In genomic region chr6:44039191-44039719, GRCh38 we compare ENCODE assay signal across 26 cellular contexts.
DNase-seq lines count a peak whose midpoint lies in the region; ATAC-seq, FAIRE-seq and TF ChIP-seq lines count a peak whose summit lies in the region.
"Had no signal": no experiment of that assay in that cellular context is flagged by ENCODE, and none has a peak within 500 bp of the region (broad histone marks: within the 10 kb centered on the region; RNA-seq: fewer than 3 reads in every experiment).

No MANE protein-coding gene starts in this region.

- H3K4me2 ChIP-seq in A549 (peak overlapping the region; percentile 23; the same call in 1 of the 3 replicates), PC-3 (ENCODE audit: low read length) (no peak overlapping the region), H1 (ENCODE audit: insufficient read depth in 1 of 2, low read depth in 2 of 2, low read length in 2 of 2) (no peak overlapping the region), neuronal stem cell (ENCODE audit: insufficient read depth, low read length, poor library complexity, severe bottlenecking) (no peak overlapping the region)
- H3K4me2 ChIP-seq: hepatocyte had no signal

- H4K20me1 ChIP-seq in PC-3 (ENCODE audit: low read length): no peaks in the 10 kb centered on the region
- H4K20me1 ChIP-seq in H1 (replicated peaks in 1 of 2; ENCODE audit: control insufficient read depth in 1 of 2, insufficient read depth in 2 of 2, low read length in 2 of 2): no peaks in the 10 kb centered on the region

- H3K18ac ChIP-seq in H1 (ENCODE audit: extremely low read depth, low read length) (peak overlapping the region; percentile 71; the same call in 1 of the 2 replicates), neuronal stem cell (ENCODE audit: low read length) (peak overlapping the region; percentile 72)

- peaks cover 13% of the 10 kb centered on the region for H3K4me1 Mint-ChIP-seq in activated CD8-positive, alpha-beta memory T cell treated with anti-CD3 and anti-CD28 coated beads, Interleukin-2, amount 10 ng/mL, durations not matched to agents 7 days and 5 days
- H3K4me1 Mint-ChIP-seq: central memory CD8-positive, alpha-beta T cell had no signal

- no peak overlapping the region for H3K14ac ChIP-seq in H1 (ENCODE audit: insufficient read length)
- H3K14ac ChIP-seq in neuronal stem cell (ENCODE audit: low read length): peak overlapping the region; percentile 32

- H3K23me2 ChIP-seq in H1 (ENCODE audit: low read depth, low read length): peaks cover 1% of the 10 kb centered on the region; the same call in 1 of the 2 replicates

- peaks cover under 1% of the 10 kb centered on the region; the same call in 1 of the 2 replicates for H3K79me1 ChIP-seq in H1 (ENCODE audit: low read depth, low read length)
- no peaks in the 10 kb centered on the region for H3K79me1 ChIP-seq in neuronal stem cell (ENCODE audit: low read depth, low read length)

- CTCF ChIA-PET in A549 (lab: Yijun Ruan, JAX) (interaction anchor here (0.6 to 1.3 kb wide), 4 partner anchors 16 to 869 kb away, joined by 3 to 4 read pairs (median 3); no protein-coding TSS in a partner anchor), PC-3 (lab: Charles Lee) (no interaction called here), H1 (lab: Charles Lee; ENCODE audit: partially characterized antibody) (interaction anchor here (0.5 to 3.1 kb wide), 11 partner anchors 7 to 278 kb away, joined by 3 to 19 read pairs (median 4); no protein-coding TSS in a partner anchor)
- CTCF ChIA-PET in activated CD8-positive, alpha-beta memory T cell treated with anti-CD3 and anti-CD28 coated beads, Interleukin-2, amount 10 ng/mL, durations not matched to agents 7 days and 5 days (lab: Charles Lee): no interaction called here

- DNase-seq in A549 (ENCODE audit: low read depth in 1 of 2, low spot score in 1 of 2) (no peak), PC-3 (no peak), H1 (ENCODE audit: low read depth in 1 of 2, low spot score in 2 of 2) (no peak), neuronal stem cell (ENCODE audit: low spot score) (no peak), GF-D8 (lab: John Stamatoyannopoulos, UW) (no peak), C1 segment of cervical spinal cord (lab: John Stamatoyannopoulos, UW) (no peak)
- no peak for DNase-seq in activated CD8-positive, alpha-beta memory T cell treated with anti-CD3 and anti-CD28 coated beads, Interleukin-2, amount 10 ng/mL, durations not matched to agents 7 days and 5 days
- DNase-seq: ACHN; activated B cell treated with CpG ODN at 0.5 μM for 24 hours; activated CD4-positive, alpha-beta memory T cell treated with anti-CD3 and anti-CD28 coated beads, Interleukin-2, amount 10 ng/mL, durations not matched to agents 7 days and 5 days; foreskin melanocyte; NCI-H1436 treated with DMSO at 0.1 percent for 48 hours; NCI-H510A treated with DMSO at 0.1 percent for 48 hours; psoas muscle; small intestine; stimulated activated CD4-positive, alpha-beta T cell treated with anti-CD3 and anti-CD28 coated beads, Interleukin-2, amount 100 ng/mL, for 48 hours; T1000 had no signal

- TF ChIP-seq EP300 in A549 (IDR thresholded peaks at IDR 0.05) (no peak), H1 (IDR thresholded peaks at IDR 0.05; ENCODE audit: borderline replicate concordance in 1 of 2, low read depth in 2 of 2, low read length in 2 of 2) (no peak)

- H4K8ac ChIP-seq in H1 (ENCODE audit: extremely low read depth, insufficient read depth, low read length) (no peak overlapping the region), neuronal stem cell (ENCODE audit: low read depth, low read length) (no peak overlapping the region)

- H3F3A ChIP-seq in PC-3 (ENCODE audit: low read length, unreplicated experiment): peaks cover 14% of the 10 kb centered on the region

- H2AK5ac ChIP-seq in H1 (ENCODE audit: low read depth, low read length) (no peak overlapping the region), neuronal stem cell (ENCODE audit: low read depth, low read length) (peak overlapping the region; percentile 84)

- H3K27me3 ChIP-seq in PC-3 (ENCODE audit: low read length) (no peaks in the 10 kb centered on the region), H1 (replicated peaks in 1 of 4; ENCODE audit: control insufficient read depth in 3 of 4, extremely low read depth in 1 of 4, insufficient read depth in 3 of 4, low read length in 3 of 4) (no peaks in the 10 kb centered on the region), neuronal stem cell (ENCODE audit: control insufficient read depth in 3 of 3, insufficient read depth in 3 of 3, low read depth in 1 of 3, low read length in 3 of 3) (peaks cover 0 to 7% (median 0%) of the 10 kb centered on the region in 3 experiments)
- H3K27me3 ChIP-seq: hepatocyte, tibial nerve had no signal

- H3K4ac ChIP-seq in H1 (replicated peaks; ENCODE audit: insufficient read length, low read depth, low read length): no peak overlapping the region
- H3K4ac ChIP-seq in neuronal stem cell (ENCODE audit: low read length): no peak overlapping the region

- no TSS peak for BruUV-seq in PC-3 (replicated peaks; lab: Mats Ljungman, UMichigan)

- no peak overlapping the region for H3K4me3 Mint-ChIP-seq in activated CD8-positive, alpha-beta memory T cell treated with anti-CD3 and anti-CD28 coated beads, Interleukin-2, amount 10 ng/mL, durations not matched to agents 7 days and 5 days
- H3K4me3 Mint-ChIP-seq: activated B cell treated with CpG ODN at 0.5 μM for 24 hours; activated CD4-positive, alpha-beta memory T cell treated with anti-CD3 and anti-CD28 coated beads, Interleukin-2, amount 10 ng/mL, durations not matched to agents 7 days and 5 days; central memory CD8-positive, alpha-beta T cell; stimulated activated naive CD8-positive, alpha-beta T cell treated with anti-CD3 and anti-CD28 coated beads, Interleukin-15, Interleukin-2, amounts not matched to agents 100 ng/mL and 50 ng/mL, for 24 hours had no signal

- H2AFZ ChIP-seq in PC-3 (ENCODE audit: low read length): no peak overlapping the region
- H2AFZ ChIP-seq in H1 (ENCODE audit: low read length): no peak overlapping the region
- H2AFZ ChIP-seq in neuronal stem cell (ENCODE audit: low read length): no peak overlapping the region
- H2AFZ ChIP-seq: hepatocyte had no signal

- H2BK20ac ChIP-seq in H1 (ENCODE audit: low read length): 0 out of 2 replicates have a peak overlapping the region, but pooled peaks have one; percentile 40

- no peak overlapping the region for H3K27ac Mint-ChIP-seq in activated CD8-positive, alpha-beta memory T cell treated with anti-CD3 and anti-CD28 coated beads, Interleukin-2, amount 10 ng/mL, durations not matched to agents 7 days and 5 days
- H3K27ac Mint-ChIP-seq: activated B cell treated with CpG ODN at 0.5 μM for 24 hours; activated CD4-positive, alpha-beta memory T cell treated with anti-CD3 and anti-CD28 coated beads, Interleukin-2, amount 10 ng/mL, durations not matched to agents 7 days and 5 days; stimulated activated naive CD8-positive, alpha-beta T cell treated with anti-CD3 and anti-CD28 coated beads, Interleukin-15, Interleukin-2, amounts not matched to agents 100 ng/mL and 50 ng/mL, for 24 hours had no signal

- H3K4me3 ChIP-seq in A549 (no peak overlapping the region), PC-3 (ENCODE audit: low read length) (no peak overlapping the region), H1 (ENCODE audit: extremely low read depth in 1 of 4, insufficient read depth in 2 of 4, low read depth in 3 of 4, low read length in 4 of 4) (no peak overlapping the region), neuronal stem cell (ENCODE audit: low read length in 2 of 2) (no peak overlapping the region)
- H3K4me3 ChIP-seq: hepatocyte, psoas muscle, tibial nerve had no signal

- POLR2A ChIA-PET in A549 (lab: Yijun Ruan, JAX): no interaction called here
- POLR2A ChIA-PET in PC-3 (lab: Charles Lee; ENCODE audit: unreplicated experiment): no interaction called here
- POLR2A ChIA-PET in H1 (lab: Charles Lee; ENCODE audit: partially characterized antibody): interaction anchor here (1.1 to 6.3 kb wide), 2 partner anchors 15 to 269 kb away, joined by 3 to 35 read pairs; no protein-coding TSS in a partner anchor

- H3K9me3 Mint-ChIP-seq in activated CD8-positive, alpha-beta memory T cell treated with anti-CD3 and anti-CD28 coated beads, Interleukin-2, amount 10 ng/mL, durations not matched to agents 7 days and 5 days (ENCODE audit: low read depth): no peaks in the 10 kb centered on the region
- H3K9me3 Mint-ChIP-seq: activated B cell treated with CpG ODN at 0.5 μM for 24 hours; activated CD4-positive, alpha-beta memory T cell treated with anti-CD3 and anti-CD28 coated beads, Interleukin-2, amount 10 ng/mL, durations not matched to agents 7 days and 5 days; central memory CD8-positive, alpha-beta T cell; stimulated activated naive CD8-positive, alpha-beta T cell treated with anti-CD3 and anti-CD28 coated beads, Interleukin-15, Interleukin-2, amounts not matched to agents 100 ng/mL and 50 ng/mL, for 24 hours had no signal

- H3K23ac ChIP-seq in H1 (ENCODE audit: insufficient read length) (no peak overlapping the region), neuronal stem cell (ENCODE audit: low read depth, low read length, poor library complexity) (peak overlapping the region; percentile 45)

- peak overlapping the region; percentile 95 to 98 for H3K27ac ChIP-seq in A549
- peak overlapping the region; percentile 9; the same call in 1 of the 2 replicates for H3K27ac ChIP-seq in PC-3 (ENCODE audit: low read length)
- no peak overlapping the region for H3K27ac ChIP-seq in H1 (ENCODE audit: low read depth, low read length)
- H3K27ac ChIP-seq in neuronal stem cell (replicated peaks; ENCODE audit: low read length): no peak overlapping the region
- H3K27ac ChIP-seq: C4-2B, hepatocyte, neutrophil, psoas muscle had no signal

- WGBS in A549 (ENCODE audit: missing lambda C conversion rate): 85% methylated on average over 5 of the region's 6 CpGs
- 71% methylated on average over 6 of the region's 6 CpGs; no CpG with 5 or more reads in 1 of the 2 experiments for WGBS in H1 (ENCODE audit: extremely low coverage in 1 of 2, insufficient coverage in 1 of 2, insufficient read length in 1 of 2, insufficient replicate concordance in 2 of 2, low coverage in 1 of 2, low lambda C conversion rate in 2 of 2, missing lambda C conversion rate in 1 of 2), 2 experiments
- WGBS in neuronal stem cell (ENCODE audit: extremely low coverage in 2 of 2, insufficient read length in 2 of 2, insufficient replicate concordance in 1 of 2), 2 donors: no CpG with 5 or more reads among the region's 6 CpGs

- FAIRE-seq in A549 (lab: Jason Lieb, UNC) (no peak), H1 (lab: Jason Lieb, UNC) (no peak)
- FAIRE-seq: D721Med, H54, small intestine had no signal

- no peak overlapping the region for H3K56ac ChIP-seq in H1 (replicated peaks; ENCODE audit: insufficient read length, low read depth, low read length)

- H3K36me3 ChIP-seq in PC-3 (ENCODE audit: low read depth, low read length) (no peaks in the 10 kb centered on the region), H1 (ENCODE audit: control insufficient read depth in 2 of 4, insufficient read depth in 4 of 4, low read length in 3 of 4) (no peaks in the 10 kb centered on the region), neuronal stem cell (replicated peaks in 1 of 2; ENCODE audit: control insufficient read depth in 2 of 2, insufficient read depth in 2 of 2, low read length in 2 of 2) (no peaks in the 10 kb centered on the region)
- H3K36me3 ChIP-seq: neutrophil, tibial nerve had no signal

- H3K9me2 ChIP-seq in PC-3 (replicated peaks; ENCODE audit: low read length): no peaks in the 10 kb centered on the region

- H3K9me3 ChIP-seq in A549 (no peaks in the 10 kb centered on the region), PC-3 (ENCODE audit: low read length) (no peaks in the 10 kb centered on the region), H1 (ENCODE audit: insufficient read depth in 2 of 2, low read depth in 1 of 2, low read length in 1 of 2) (no peaks in the 10 kb centered on the region), neuronal stem cell (replicated peaks in 1 of 2; ENCODE audit: control insufficient read depth in 2 of 2, insufficient read depth in 1 of 2, low read depth in 1 of 2, low read length in 2 of 2) (no peaks in the 10 kb centered on the region)
- H3K9me3 ChIP-seq: neutrophil, psoas muscle, tibial nerve had no signal

- H3K4me1 ChIP-seq in A549: peaks cover 83% of the 10 kb centered on the region
- peaks cover 81% of the 10 kb centered on the region for H3K4me1 ChIP-seq in PC-3 (ENCODE audit: insufficient read depth, low read length)
- H3K4me1 ChIP-seq in H1 (replicated peaks in 1 of 4; ENCODE audit: control insufficient read depth in 3 of 4, insufficient read depth in 4 of 4, low read length in 3 of 4): peaks cover 9 to 27% (median 15%) of the 10 kb centered on the region in 4 experiments
- H3K4me1 ChIP-seq in neuronal stem cell (ENCODE audit: control insufficient read depth in 2 of 2, insufficient read depth in 1 of 2, low read depth in 1 of 2, low read length in 2 of 2): peaks cover 26 to 38% of the 10 kb centered on the region in 2 donors

- intact Hi-C loops in PC-3 (cut with micrococcal nuclease): no loop called here

- H4K91ac ChIP-seq in H1 (replicated peaks; ENCODE audit: insufficient read length, low read length) (no peak overlapping the region), neuronal stem cell (ENCODE audit: low read depth, low read length, poor library complexity) (no peak overlapping the region)

- H2BK15ac ChIP-seq in H1 (ENCODE audit: low read length): peak overlapping the region; percentile 99; the same call in 1 of the 2 replicates
- peak overlapping the region; percentile 86 for H2BK15ac ChIP-seq in neuronal stem cell (ENCODE audit: low read length)

- 0 out of 2 replicates have a peak overlapping the region, but pooled peaks have one; percentile 6 for H2BK5ac ChIP-seq in H1 (ENCODE audit: low read depth, low read length)
- H2BK5ac ChIP-seq in neuronal stem cell (ENCODE audit: low read length): no peak overlapping the region

- peaks cover 10% of the 10 kb centered on the region for H3K27me3 Mint-ChIP-seq in activated CD8-positive, alpha-beta memory T cell treated with anti-CD3 and anti-CD28 coated beads, Interleukin-2, amount 10 ng/mL, durations not matched to agents 7 days and 5 days
- H3K27me3 Mint-ChIP-seq: activated CD4-positive, alpha-beta memory T cell treated with anti-CD3 and anti-CD28 coated beads, Interleukin-2, amount 10 ng/mL, durations not matched to agents 7 days and 5 days had no signal

- no peak overlapping the region for H2BK120ac ChIP-seq in H1 (replicated peaks; ENCODE audit: low read depth, low read length)
- no peak overlapping the region for H2BK120ac ChIP-seq in neuronal stem cell (ENCODE audit: low read depth, low read length)

- H3K36me3 Mint-ChIP-seq in activated CD8-positive, alpha-beta memory T cell treated with anti-CD3 and anti-CD28 coated beads, Interleukin-2, amount 10 ng/mL, durations not matched to agents 7 days and 5 days: no peaks in the 10 kb centered on the region

- no peak for ATAC-seq in A549
- ATAC-seq in PC-3: no peak
- ATAC-seq in activated CD8-positive, alpha-beta memory T cell treated with anti-CD3 and anti-CD28 coated beads, Interleukin-2, amount 10 ng/mL, durations not matched to agents 7 days and 5 days: no peak
- no peak for ATAC-seq in HG02840 (IDR thresholded peaks at IDR 0.05; ENCODE audit: low FRiP score, unreplicated experiment)
- ATAC-seq: psoas muscle had no signal

- no peak overlapping the region for H4K5ac ChIP-seq in H1 (ENCODE audit: insufficient read length, low read depth, low read length)

- H3K9ac ChIP-seq in PC-3 (ENCODE audit: low read length) (no peak overlapping the region), H1 (replicated peaks in 1 of 4; ENCODE audit: extremely low read depth in 1 of 4, low read depth in 3 of 4, low read length in 3 of 4) (no peak overlapping the region), neuronal stem cell (ENCODE audit: low read depth, low read length, poor library complexity) (peak overlapping the region; percentile 7)

- H2BK12ac ChIP-seq in H1 (ENCODE audit: low read depth, low read length) (peak overlapping the region; percentile 18; the same call in 1 of the 2 replicates), neuronal stem cell (ENCODE audit: low read length) (peak overlapping the region; percentile 50)

- TF ChIP-seq RAD21 in A549 (conservative IDR thresholded peaks at IDR 0.05 in 1 of 2, IDR thresholded peaks at IDR 0.05 in 1 of 2): no peak
- no peak for TF ChIP-seq RAD21 in H1 (IDR thresholded peaks at IDR 0.05 in 1 of 2, conservative IDR thresholded peaks at IDR 0.05 in 1 of 2; ENCODE audit: low read depth in 2 of 2, low read length in 2 of 2)

- TF ChIP-seq CTCF in A549 (IDR thresholded peaks at IDR 0.05) (no peak), PC-3 (conservative IDR thresholded peaks at IDR 0.05; ENCODE audit: low read depth, low read length) (no peak), H1 (IDR thresholded peaks at IDR 0.05; ENCODE audit: control extremely low read depth in 1 of 3, insufficient read depth in 1 of 3, low read depth in 1 of 3, low read length in 3 of 3) (no peak)

- H3K79me2 ChIP-seq in PC-3 (ENCODE audit: low read length) (no peaks in the 10 kb centered on the region), H1 (ENCODE audit: control insufficient read depth in 1 of 2, insufficient read depth in 2 of 2, low read length in 2 of 2) (no peaks in the 10 kb centered on the region)
- H3K79me2 ChIP-seq: hepatocyte had no signal

- no peak for TF ChIP-seq POLR2A in A549 (IDR thresholded peaks at IDR 0.05; ENCODE audit: low read length)
- TF ChIP-seq POLR2A in H1 (IDR thresholded peaks at IDR 0.05; ENCODE audit: control extremely low read depth in 1 of 2, low read depth in 2 of 2, low read length in 2 of 2): no peak

Comparison
In these comparisons a context has a peak if more than half of its experiments do, and no peak if none do; other contexts are left out.
1. H3K27ac ChIP-seq: peak in A549 (2 of 2) and PC-3 (single experiment); none in H1 (single experiment) and neuronal stem cell (single experiment).
2. CTCF ChIA-PET loops: an anchor here in A549 (0.6 to 1.3 kb wide) and H1 (0.5 to 3.1 kb wide); none called in PC-3 and activated CD8-positive, alpha-beta memory T cell treated with anti-CD3 and anti-CD28 coated beads, Interleukin-2, amount 10 ng/mL, durations not matched to agents 7 days and 5 days.